7 cellular contexts compared by ENCODE assay signal in the genomic region with DNA sequence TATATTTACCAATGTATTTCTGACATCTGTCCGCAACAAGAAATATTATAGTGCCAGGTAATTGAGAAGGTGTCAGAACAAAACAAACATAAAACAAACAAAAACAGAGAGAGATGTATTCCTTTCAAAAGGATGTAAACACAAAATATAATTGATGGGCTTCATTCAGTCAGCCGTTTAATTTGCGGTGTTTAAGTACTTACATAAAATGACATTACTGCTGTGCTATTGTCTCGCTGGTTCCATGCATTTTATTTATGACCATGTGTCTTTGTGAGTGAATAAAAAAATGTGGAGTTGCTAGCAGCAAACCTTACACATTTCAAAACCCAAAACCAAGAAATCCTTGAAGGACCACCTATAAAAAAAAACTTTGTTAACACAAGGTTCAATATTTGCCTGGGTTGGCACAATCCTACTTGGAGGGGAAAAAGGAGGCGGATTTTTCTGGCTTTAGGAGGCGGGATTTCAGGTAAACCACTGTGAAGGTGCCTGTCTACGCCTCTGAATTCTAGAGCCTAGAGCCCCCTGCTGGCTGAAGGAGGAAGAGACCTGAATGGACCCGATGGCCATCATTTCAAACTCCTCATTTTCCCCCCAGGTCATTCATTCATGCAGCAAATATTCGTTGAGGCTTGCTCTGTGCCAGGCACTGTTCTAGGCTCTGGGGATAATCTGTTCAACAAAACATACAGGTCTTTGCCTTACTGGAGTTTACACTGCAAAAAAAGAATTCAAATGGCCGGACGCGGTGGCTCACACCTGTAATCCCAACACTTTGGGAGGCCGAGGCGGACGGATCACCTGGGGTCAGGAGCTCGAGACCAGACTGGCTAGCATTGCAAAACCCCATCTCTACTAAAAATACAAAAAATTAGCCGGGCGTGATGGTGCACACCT.
DNase-seq lines count a peak whose midpoint lies in the region; ATAC-seq, FAIRE-seq and TF ChIP-seq lines count a peak whose summit lies in the region.

No MANE protein-coding gene starts in this region.

- H3K27ac ChIP-seq in Karpas-422 (ENCODE audit: low read length) (no peak overlapping the region), Panc1 (ENCODE audit: low read length) (no peak overlapping the region), prostate gland (peak overlapping the region; percentile 28 to 50)

- peak overlapping the region; percentile 53; the same call in 1 of the 2 replicates for H2AFZ ChIP-seq in Karpas-422 (ENCODE audit: low read length)

- TF ChIP-seq POLR2A in GM12892 (IDR thresholded peaks at IDR 0.05; ENCODE audit: low read depth, low read length) (no peak), prostate gland (IDR thresholded peaks at IDR 0.05) (no peak)

- POLR2A ChIA-PET in Panc1 (lab: Charles Lee): no interaction called here

- intact Hi-C loops in Panc1 (cut with micrococcal nuclease; ENCODE audit: unreplicated experiment) (loop anchor here (1.0 kb wide), 1 partner anchor 168 kb away; no protein-coding TSS in a partner anchor), prostate gland (cut with DNase I) (loop anchor here (10.0 kb wide), 1 partner anchor 167 kb away; no protein-coding TSS in a partner anchor)

- peak; percentile 94 for FAIRE-seq in GM12892 (lab: Jason Lieb, UNC)

- H3K4me3 ChIP-seq in Karpas-422 (ENCODE audit: low read length): no peak overlapping the region
- H3K4me3 ChIP-seq in Panc1 (ENCODE audit: low read depth in 2 of 2, low read length in 2 of 2): no peak overlapping the region
- no peak overlapping the region for H3K4me3 ChIP-seq in prostate gland

- H3K79me2 ChIP-seq in Karpas-422 (ENCODE audit: low read length): no peaks in the 10 kb centered on the region

- in situ Hi-C loops in Panc1 (cut with HindIII; ENCODE audit: low pct_unique_long_range_greater_than_20kb, low sequenced_read_pairs): no loop called here

- TF ChIP-seq CTCF in Panc1 (IDR thresholded peaks at IDR 0.05) (peak; percentile 97), prostate gland (IDR thresholded peaks at IDR 0.05) (peak; percentile 32 to 89 (median 79))

- H3K9me3 ChIP-seq in Karpas-422 (ENCODE audit: low read length): no peaks in the 10 kb centered on the region
- H3K9me3 ChIP-seq in Panc1 (ENCODE audit: control insufficient read depth, insufficient read depth, low read depth, low read length): no peaks in the 10 kb centered on the region
- H3K9me3 ChIP-seq in prostate gland: no peaks in the 10 kb centered on the region

- H3K4me2 ChIP-seq in Karpas-422 (ENCODE audit: low read depth, low read length, poor library complexity, severe bottlenecking): no peak overlapping the region

- WGBS in prostate gland: 45% methylated on average over 18 of the region's 18 CpGs

- peak; percentile 34 for DNase-seq in GM12892 (ENCODE audit: insufficient read length)
- peak; percentile 86 for DNase-seq in Karpas-422
- peak; percentile 46 for DNase-seq in Panc1 (ENCODE audit: low read depth, low spot score)
- DNase-seq in activated T-cell treated with anti-CD3 and anti-CD28 coated beads, Interleukin-2, amount 50 U/mL, for 48 hours: peak; percentile 82 to 83
- peak; percentile 22 for DNase-seq in foreskin melanocyte
- DNase-seq in prostate gland (ENCODE audit: low spot score): peak; percentile 76

- no peaks in the 10 kb centered on the region for H3K9me2 ChIP-seq in Karpas-422 (replicated peaks; ENCODE audit: insufficient read depth, low read length)

- ATAC-seq in Panc1 (peak; percentile 94), GM21529 (IDR thresholded peaks at IDR 0.05; ENCODE audit: unreplicated experiment) (no peak)

- no peak overlapping the region for H3K9ac ChIP-seq in Karpas-422 (ENCODE audit: low read length)

- H3K4me1 ChIP-seq in Karpas-422 (ENCODE audit: low read length) (no peaks in the 10 kb centered on the region), Panc1 (ENCODE audit: control insufficient read depth, insufficient read depth, low read length) (peaks cover 3% of the 10 kb centered on the region; the same call in 1 of the 2 replicates), prostate gland (replicated peaks) (peaks cover 4% of the 10 kb centered on the region)

- H3K27me3 ChIP-seq in Karpas-422 (ENCODE audit: low read length) (no peaks in the 10 kb centered on the region), Panc1 (ENCODE audit: control insufficient read depth, insufficient read depth, low read length) (peaks cover 19% of the 10 kb centered on the region), prostate gland (replicated peaks; ENCODE audit: insufficient read depth) (no peaks in the 10 kb centered on the region)

- CTCF ChIA-PET in Panc1 (lab: Charles Lee): interaction anchor here (0.9 kb wide), 1 partner anchor 169 kb away, joined by 3 read pairs; no protein-coding TSS in a partner anchor

- H4K20me1 ChIP-seq in Karpas-422 (ENCODE audit: insufficient read depth, low read depth, low read length): no peaks in the 10 kb centered on the region

- H3K36me3 ChIP-seq in Karpas-422 (ENCODE audit: insufficient read depth, low read length) (no peaks in the 10 kb centered on the region), Panc1 (ENCODE audit: control insufficient read depth, insufficient read depth, low read length) (no peaks in the 10 kb centered on the region), prostate gland (no peaks in the 10 kb centered on the region)

- no TSS peak for BruUV-seq in Panc1 (replicated peaks; lab: Mats Ljungman, UMichigan)

Comparison
In these comparisons a context has a peak if more than half of its experiments do, and no peak if none do; other contexts are left out.
1. DNase-seq: peak in every context shown above with its lines; median percentile 86 in Karpas-422; 82 in activated T-cell treated with anti-CD3 and anti-CD28 coated beads, Interleukin-2, amount 50 U/mL, for 48 hours; 76 in prostate gland; 46 in Panc1; 34 in GM12892; 22 in foreskin melanocyte.
2. H3K27ac ChIP-seq: peak in prostate gland (2 of 2); none in Karpas-422 (single experiment) and Panc1 (single experiment).